ENCODE assay signal across 8 cellular contexts in the genomic region with DNA sequence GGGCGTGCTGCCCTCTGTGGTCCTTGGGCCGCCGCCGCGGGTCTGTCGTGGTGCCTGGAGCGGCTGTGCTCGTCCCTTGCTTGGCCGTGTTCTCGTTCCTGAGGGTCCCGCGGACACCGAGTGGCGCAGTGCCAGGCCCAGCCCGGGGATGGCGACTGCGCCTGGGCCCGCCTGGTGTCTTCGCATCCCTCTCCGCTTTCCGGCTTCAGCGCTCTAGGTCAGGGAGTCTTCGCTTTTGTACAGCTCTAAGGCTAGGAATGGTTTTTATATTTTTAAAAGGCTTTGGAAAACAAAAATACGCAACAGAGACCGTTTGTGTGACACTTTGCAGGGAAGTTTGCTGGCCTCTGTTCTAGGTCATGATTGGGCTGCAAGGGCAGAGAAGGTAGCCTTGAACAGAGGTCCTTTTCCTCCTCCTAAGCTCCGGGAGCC. TPM values are rescaled to one million over a fixed set of nuclear protein-coding genes. Genes with fewer than 3 reads are reported as not detected.
DNase-seq lines count a peak whose midpoint lies in the region; ATAC-seq and TF ChIP-seq lines count a peak whose summit lies in the region.

No MANE protein-coding gene starts in this region.

- no peaks in the 10 kb centered on the region for H3K9me3 ChIP-seq in fibroblast of lung (ENCODE audit: control insufficient read depth, insufficient read depth, low read depth, low read length)

- peak overlapping the region; percentile 5 for H3K4me2 ChIP-seq in fibroblast of lung (ENCODE audit: extremely low read depth, insufficient read depth, low read length)

- H3K27me3 Mint-ChIP-seq in natural killer cell (ENCODE audit: low read depth in 2 of 2) = no peaks in the 10 kb centered on the region

- H3K9me3 Mint-ChIP-seq in natural killer cell = no peaks in the 10 kb centered on the region

- DNase-seq in EH (ENCODE audit: low read depth) = peak; percentile 53
- DNase-seq in T1000 (lab: John Stamatoyannopoulos, UW) = peak; percentile 46
- peak in 1 of 2 donors; percentile 30 for DNase-seq in fibroblast of lung (ENCODE audit: low read depth in 2 of 2)
- DNase-seq in natural killer cell = no peak
- DNase-seq in AG08396 (ENCODE audit: low spot score) = no peak
- no peak for DNase-seq in NCI-H2081 treated with DMSO at 0.1 percent for 48 hours (lab: John Stamatoyannopoulos, UW)

- peak overlapping the region; percentile 91 for H3K27ac ChIP-seq in fibroblast of lung (ENCODE audit: insufficient read depth, low read length)

- TF ChIP-seq CTCF in fibroblast of lung (conservative IDR thresholded peaks at IDR 0.05 in 1 of 2, IDR thresholded peaks at IDR 0.05 in 1 of 2; ENCODE audit: low read depth in 1 of 2, low read length in 2 of 2) = no peak
- TF ChIP-seq CTCF in natural killer cell (IDR thresholded peaks at IDR 0.05) = no peak

- H3K36me3 ChIP-seq in fibroblast of lung (ENCODE audit: control insufficient read depth, insufficient read depth, low read length) = peaks cover 2% of the 10 kb centered on the region

- H3K4me1 ChIP-seq in fibroblast of lung (ENCODE audit: control insufficient read depth, extremely low read depth, insufficient read depth, low read length) = no peaks in the 10 kb centered on the region

- peaks cover 42% of the 10 kb centered on the region for H3K79me2 ChIP-seq in fibroblast of lung (ENCODE audit: control insufficient read depth, insufficient read depth, low read length)

- H2AFZ ChIP-seq in fibroblast of lung (ENCODE audit: low read length) = no peak overlapping the region

- no peaks in the 10 kb centered on the region for H3K27me3 ChIP-seq in fibroblast of lung (ENCODE audit: control insufficient read depth, insufficient read depth, low read length)

- H4K20me1 ChIP-seq in fibroblast of lung (ENCODE audit: control insufficient read depth, extremely low read depth, insufficient read depth, low read length) = no peaks in the 10 kb centered on the region

- ATAC-seq in GM19452 (IDR thresholded peaks at IDR 0.05; ENCODE audit: unreplicated experiment) = peak; percentile 31
- peak; percentile 24 for ATAC-seq in HG03457 (IDR thresholded peaks at IDR 0.05; ENCODE audit: unreplicated experiment)
- peak in 1 of 3 donors; percentile 18 for ATAC-seq in natural killer cell

- H3K4me3 Mint-ChIP-seq in natural killer cell = peak overlapping the region; percentile 94

- intact Hi-C loops in natural killer cell (cut with micrococcal nuclease) = no loop called here

- H3K4me3 ChIP-seq in fibroblast of lung (replicated peaks in 1 of 4; ENCODE audit: control extremely low read depth in 1 of 4, insufficient read depth in 1 of 4, low read depth in 3 of 4, low read length in 4 of 4) = peak overlapping the region; percentile 75 to 89 (median 84)

- peaks cover 40 to 48% of the 10 kb centered on the region in 2 donors for H3K4me1 Mint-ChIP-seq in natural killer cell

- H3K36me3 Mint-ChIP-seq in natural killer cell = peaks cover 6% of the 10 kb centered on the region

- peak overlapping the region; percentile 78 for H3K9ac ChIP-seq in fibroblast of lung (ENCODE audit: insufficient read depth, low read length)

- H3K27ac Mint-ChIP-seq in natural killer cell = peak overlapping the region; percentile 92 to 94

RNA-seq across cellular contexts. Expression of gene SOD1, which starts 0.7 kb away (rescaled TPM):
- 212 and 286 TPM in 2 replicates for total RNA-seq in fibroblast of lung
- polyA plus RNA-seq in fibroblast of lung = 462 and 546 TPM in 2 replicates
- polyA plus RNA-seq in fibroblast of lung (2012) = 355 and 412 TPM in 2 replicates
- 28.2 and 33.5 TPM in 2 replicates for polyA minus RNA-seq in fibroblast of lung (ENCODE audit: low replicate concordance)
- 10 to 100 TPM; 57.9 to 75.7 (median 64.8) TPM for total RNA-seq in natural killer cell

Comparison
In these comparisons a context has a peak if more than half of its experiments do, and no peak if none do; other contexts are left out.
1. DNase-seq: peak in EH (single experiment) and T1000 (single experiment); none in natural killer cell (single experiment), AG08396 (single experiment) and NCI-H2081 treated with DMSO at 0.1 percent for 48 hours (single experiment).